1 cellular context compared by ENCODE assay signal in the genomic region with DNA sequence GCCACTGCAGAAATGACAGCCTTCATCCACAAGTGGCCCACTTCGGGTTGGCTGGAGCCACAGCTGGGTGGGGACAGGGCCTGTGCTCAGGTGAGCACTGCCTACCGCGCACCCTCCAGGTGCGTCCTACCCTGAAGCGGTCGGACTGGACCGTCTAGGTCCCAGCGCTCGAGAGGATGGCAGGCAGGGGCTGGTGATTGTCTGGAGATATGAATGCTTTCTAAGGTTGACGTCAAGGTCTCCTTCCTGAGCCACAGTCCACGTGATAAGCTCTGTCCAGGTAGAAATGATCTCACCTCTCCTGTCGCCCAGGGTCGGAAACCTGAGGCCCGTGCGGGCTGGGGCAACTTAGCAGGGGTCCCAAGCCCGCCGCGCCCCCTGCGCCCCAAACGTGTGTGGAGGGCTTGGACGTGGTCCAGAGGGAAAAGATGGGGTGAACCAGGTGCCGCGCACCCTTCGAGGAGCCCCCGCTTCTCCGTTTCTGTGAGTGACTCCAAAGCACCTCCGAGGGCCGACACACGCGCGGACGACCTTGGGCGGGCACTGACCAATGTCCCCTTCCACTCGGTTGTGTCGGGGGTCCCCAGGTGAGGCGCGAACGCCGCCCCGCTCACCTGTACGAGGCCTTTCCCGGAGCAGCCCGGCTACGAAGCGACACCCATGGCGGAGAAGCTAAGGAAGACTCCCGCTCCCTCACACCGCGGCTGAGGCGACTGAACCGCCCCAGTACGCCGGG.
TF ChIP-seq lines count a peak whose summit lies in the region.

No MANE protein-coding gene starts in this region.

TF ChIP-seq in HEK293, 187 proteins besides CTCF, POLR2A, EP300 and RAD21 (continued from another document and continues in another):
- TF ChIP-seq, protein P1, sequence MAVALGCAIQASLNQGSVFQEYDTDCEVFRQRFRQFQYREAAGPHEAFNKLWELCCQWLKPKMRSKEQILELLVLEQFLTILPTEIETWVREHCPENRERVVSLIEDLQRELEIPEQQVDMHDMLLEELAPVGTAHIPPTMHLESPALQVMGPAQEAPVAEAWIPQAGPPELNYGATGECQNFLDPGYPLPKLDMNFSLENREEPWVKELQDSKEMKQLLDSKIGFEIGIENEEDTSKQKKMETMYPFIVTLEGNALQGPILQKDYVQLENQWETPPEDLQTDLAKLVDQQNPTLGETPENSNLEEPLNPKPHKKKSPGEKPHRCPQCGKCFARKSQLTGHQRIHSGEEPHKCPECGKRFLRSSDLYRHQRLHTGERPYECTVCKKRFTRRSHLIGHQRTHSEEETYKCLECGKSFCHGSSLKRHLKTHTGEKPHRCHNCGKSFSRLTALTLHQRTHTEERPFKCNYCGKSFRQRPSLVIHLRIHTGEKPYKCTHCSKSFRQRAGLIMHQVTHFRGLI (tag by site-specific recombination; IDR thresholded peaks at IDR 0.05), result no peak
- TF ChIP-seq ZNF596 (tag by site-specific recombination; IDR thresholded peaks at IDR 0.05), result no peak
- no peak for TF ChIP-seq ZBTB17 (tag by site-specific recombination; IDR thresholded peaks at IDR 0.05)
- TF ChIP-seq ZNF324 (tag by site-specific recombination; IDR thresholded peaks at IDR 0.05), result peak; percentile 84
- TF ChIP-seq, protein P2, sequence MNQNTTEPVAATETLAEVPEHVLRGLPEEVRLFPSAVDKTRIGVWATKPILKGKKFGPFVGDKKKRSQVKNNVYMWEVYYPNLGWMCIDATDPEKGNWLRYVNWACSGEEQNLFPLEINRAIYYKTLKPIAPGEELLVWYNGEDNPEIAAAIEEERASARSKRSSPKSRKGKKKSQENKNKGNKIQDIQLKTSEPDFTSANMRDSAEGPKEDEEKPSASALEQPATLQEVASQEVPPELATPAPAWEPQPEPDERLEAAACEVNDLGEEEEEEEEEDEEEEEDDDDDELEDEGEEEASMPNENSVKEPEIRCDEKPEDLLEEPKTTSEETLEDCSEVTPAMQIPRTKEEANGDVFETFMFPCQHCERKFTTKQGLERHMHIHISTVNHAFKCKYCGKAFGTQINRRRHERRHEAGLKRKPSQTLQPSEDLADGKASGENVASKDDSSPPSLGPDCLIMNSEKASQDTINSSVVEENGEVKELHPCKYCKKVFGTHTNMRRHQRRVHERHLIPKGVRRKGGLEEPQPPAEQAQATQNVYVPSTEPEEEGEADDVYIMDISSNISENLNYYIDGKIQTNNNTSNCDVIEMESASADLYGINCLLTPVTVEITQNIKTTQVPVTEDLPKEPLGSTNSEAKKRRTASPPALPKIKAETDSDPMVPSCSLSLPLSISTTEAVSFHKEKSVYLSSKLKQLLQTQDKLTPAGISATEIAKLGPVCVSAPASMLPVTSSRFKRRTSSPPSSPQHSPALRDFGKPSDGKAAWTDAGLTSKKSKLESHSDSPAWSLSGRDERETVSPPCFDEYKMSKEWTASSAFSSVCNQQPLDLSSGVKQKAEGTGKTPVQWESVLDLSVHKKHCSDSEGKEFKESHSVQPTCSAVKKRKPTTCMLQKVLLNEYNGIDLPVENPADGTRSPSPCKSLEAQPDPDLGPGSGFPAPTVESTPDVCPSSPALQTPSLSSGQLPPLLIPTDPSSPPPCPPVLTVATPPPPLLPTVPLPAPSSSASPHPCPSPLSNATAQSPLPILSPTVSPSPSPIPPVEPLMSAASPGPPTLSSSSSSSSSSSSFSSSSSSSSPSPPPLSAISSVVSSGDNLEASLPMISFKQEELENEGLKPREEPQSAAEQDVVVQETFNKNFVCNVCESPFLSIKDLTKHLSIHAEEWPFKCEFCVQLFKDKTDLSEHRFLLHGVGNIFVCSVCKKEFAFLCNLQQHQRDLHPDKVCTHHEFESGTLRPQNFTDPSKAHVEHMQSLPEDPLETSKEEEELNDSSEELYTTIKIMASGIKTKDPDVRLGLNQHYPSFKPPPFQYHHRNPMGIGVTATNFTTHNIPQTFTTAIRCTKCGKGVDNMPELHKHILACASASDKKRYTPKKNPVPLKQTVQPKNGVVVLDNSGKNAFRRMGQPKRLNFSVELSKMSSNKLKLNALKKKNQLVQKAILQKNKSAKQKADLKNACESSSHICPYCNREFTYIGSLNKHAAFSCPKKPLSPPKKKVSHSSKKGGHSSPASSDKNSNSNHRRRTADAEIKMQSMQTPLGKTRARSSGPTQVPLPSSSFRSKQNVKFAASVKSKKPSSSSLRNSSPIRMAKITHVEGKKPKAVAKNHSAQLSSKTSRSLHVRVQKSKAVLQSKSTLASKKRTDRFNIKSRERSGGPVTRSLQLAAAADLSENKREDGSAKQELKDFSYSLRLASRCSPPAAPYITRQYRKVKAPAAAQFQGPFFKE (tag by site-specific recombination; IDR thresholded peaks at IDR 0.05; ENCODE audit: borderline replicate concordance), result no peak
- no peak for TF ChIP-seq ZBTB48 (tag by site-specific recombination; IDR thresholded peaks at IDR 0.05)
- TF ChIP-seq, protein P3, sequence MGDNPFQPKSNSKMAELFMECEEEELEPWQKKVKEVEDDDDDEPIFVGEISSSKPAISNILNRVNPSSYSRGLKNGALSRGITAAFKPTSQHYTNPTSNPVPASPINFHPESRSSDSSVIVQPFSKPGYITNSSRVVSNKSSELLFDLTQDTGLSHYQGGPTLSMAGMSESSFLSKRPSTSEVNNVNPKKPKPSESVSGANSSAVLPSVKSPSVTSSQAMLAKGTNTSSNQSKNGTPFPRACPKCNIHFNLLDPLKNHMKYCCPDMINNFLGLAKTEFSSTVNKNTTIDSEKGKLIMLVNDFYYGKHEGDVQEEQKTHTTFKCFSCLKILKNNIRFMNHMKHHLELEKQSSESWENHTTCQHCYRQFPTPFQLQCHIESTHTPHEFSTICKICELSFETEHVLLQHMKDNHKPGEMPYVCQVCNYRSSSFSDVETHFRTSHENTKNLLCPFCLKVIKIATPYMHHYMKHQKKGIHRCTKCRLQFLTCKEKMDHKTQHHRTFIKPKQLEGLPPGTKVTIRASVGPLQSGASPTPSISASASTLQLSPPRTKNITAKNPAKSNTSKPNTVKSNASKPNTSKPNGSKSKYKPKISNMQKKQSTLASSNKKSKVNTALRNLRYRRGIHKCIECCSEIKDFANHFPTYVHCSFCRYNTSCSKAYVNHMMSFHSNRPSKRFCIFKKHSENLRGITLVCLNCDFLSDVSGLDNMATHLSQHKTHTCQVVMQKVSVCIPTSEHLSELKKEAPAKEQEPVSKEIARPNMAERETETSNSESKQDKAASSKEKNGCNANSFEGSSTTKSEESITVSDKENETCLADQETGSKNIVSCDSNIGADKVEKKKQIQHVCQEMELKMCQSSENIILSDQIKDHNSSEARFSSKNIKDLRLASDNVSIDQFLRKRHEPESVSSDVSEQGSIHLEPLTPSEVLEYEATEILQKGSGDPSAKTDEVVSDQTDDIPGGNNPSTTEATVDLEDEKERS (tag by site-specific recombination; IDR thresholded peaks at IDR 0.05), result no peak
- TF ChIP-seq, protein P4, sequence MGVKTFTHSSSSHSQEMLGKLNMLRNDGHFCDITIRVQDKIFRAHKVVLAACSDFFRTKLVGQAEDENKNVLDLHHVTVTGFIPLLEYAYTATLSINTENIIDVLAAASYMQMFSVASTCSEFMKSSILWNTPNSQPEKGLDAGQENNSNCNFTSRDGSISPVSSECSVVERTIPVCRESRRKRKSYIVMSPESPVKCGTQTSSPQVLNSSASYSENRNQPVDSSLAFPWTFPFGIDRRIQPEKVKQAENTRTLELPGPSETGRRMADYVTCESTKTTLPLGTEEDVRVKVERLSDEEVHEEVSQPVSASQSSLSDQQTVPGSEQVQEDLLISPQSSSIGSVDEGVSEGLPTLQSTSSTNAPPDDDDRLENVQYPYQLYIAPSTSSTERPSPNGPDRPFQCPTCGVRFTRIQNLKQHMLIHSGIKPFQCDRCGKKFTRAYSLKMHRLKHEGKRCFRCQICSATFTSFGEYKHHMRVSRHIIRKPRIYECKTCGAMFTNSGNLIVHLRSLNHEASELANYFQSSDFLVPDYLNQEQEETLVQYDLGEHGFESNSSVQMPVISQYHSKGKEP (tag by site-specific recombination; IDR thresholded peaks at IDR 0.05), result no peak
- 0 out of 2 replicates have a peak, but pooled peaks have one; percentile 65 for TF ChIP-seq KLF7 (tag by site-specific recombination; IDR thresholded peaks at IDR 0.05; ENCODE audit: borderline replicate concordance)
- no peak for TF ChIP-seq ZNF473 (tag by site-specific recombination; IDR thresholded peaks at IDR 0.05)
- TF ChIP-seq TCF7L2 (IDR thresholded peaks at IDR 0.05; ENCODE audit: borderline replicate concordance, low read depth, low read length), result no peak
- peak; percentile 61; the same call in 1 of the 2 replicates for TF ChIP-seq WT1 (tag by site-specific recombination; IDR thresholded peaks at IDR 0.05)
- TF ChIP-seq GFI1B (tag by site-specific recombination; IDR thresholded peaks at IDR 0.05), result no peak
- no peak for TF ChIP-seq HOXC10 (CRISPR knock-in tag; IDR thresholded peaks at IDR 0.05)
- no peak for TF ChIP-seq ZNF558 (tag by site-specific recombination; IDR thresholded peaks at IDR 0.05)
- TF ChIP-seq ZNF529 (tag by site-specific recombination; IDR thresholded peaks at IDR 0.05; ENCODE audit: insufficient replicate concordance), result no peak
- TF ChIP-seq ZNF677 (tag by site-specific recombination; IDR thresholded peaks at IDR 0.05), result no peak
- TF ChIP-seq, protein P5, sequence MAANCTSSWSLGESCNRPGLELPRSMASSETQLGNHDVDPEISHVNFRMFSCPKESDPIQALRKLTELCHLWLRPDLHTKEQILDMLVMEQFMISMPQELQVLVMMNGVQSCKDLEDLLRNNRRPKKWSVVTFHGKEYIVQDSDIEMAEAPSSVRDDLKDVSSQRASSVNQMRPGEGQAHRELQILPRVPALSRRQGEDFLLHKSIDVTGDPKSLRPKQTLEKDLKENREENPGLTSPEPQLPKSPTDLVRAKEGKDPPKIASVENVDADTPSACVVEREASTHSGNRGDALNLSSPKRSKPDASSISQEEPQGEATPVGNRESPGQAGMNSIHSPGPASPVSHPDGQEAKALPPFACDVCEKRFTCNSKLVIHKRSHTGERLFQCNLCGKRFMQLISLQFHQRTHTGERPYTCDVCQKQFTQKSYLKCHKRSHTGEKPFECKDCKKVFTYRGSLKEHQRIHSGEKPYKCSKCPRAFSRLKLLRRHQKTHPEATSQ (tag by site-specific recombination; IDR thresholded peaks at IDR 0.05), result 0 out of 2 replicates have a peak, but pooled peaks have one; percentile 85
- TF ChIP-seq ZFHX2 (tag by site-specific recombination; conservative IDR thresholded peaks at IDR 0.05), result no peak
- TF ChIP-seq ZBTB8A (tag by site-specific recombination; IDR thresholded peaks at IDR 0.05), result peak; percentile 14; the same call in 1 of the 2 replicates
- TF ChIP-seq ZSCAN30 (tag by site-specific recombination; IDR thresholded peaks at IDR 0.05), result no peak
- no peak for TF ChIP-seq ZNF223 (tag by site-specific recombination; IDR thresholded peaks at IDR 0.05)
- TF ChIP-seq ZEB2 (tag by site-specific recombination; IDR thresholded peaks at IDR 0.05), result peak; percentile 78
- TF ChIP-seq ZNF19 (tag by site-specific recombination; IDR thresholded peaks at IDR 0.05; ENCODE audit: low read depth), result no peak
- TF ChIP-seq, protein P6, sequence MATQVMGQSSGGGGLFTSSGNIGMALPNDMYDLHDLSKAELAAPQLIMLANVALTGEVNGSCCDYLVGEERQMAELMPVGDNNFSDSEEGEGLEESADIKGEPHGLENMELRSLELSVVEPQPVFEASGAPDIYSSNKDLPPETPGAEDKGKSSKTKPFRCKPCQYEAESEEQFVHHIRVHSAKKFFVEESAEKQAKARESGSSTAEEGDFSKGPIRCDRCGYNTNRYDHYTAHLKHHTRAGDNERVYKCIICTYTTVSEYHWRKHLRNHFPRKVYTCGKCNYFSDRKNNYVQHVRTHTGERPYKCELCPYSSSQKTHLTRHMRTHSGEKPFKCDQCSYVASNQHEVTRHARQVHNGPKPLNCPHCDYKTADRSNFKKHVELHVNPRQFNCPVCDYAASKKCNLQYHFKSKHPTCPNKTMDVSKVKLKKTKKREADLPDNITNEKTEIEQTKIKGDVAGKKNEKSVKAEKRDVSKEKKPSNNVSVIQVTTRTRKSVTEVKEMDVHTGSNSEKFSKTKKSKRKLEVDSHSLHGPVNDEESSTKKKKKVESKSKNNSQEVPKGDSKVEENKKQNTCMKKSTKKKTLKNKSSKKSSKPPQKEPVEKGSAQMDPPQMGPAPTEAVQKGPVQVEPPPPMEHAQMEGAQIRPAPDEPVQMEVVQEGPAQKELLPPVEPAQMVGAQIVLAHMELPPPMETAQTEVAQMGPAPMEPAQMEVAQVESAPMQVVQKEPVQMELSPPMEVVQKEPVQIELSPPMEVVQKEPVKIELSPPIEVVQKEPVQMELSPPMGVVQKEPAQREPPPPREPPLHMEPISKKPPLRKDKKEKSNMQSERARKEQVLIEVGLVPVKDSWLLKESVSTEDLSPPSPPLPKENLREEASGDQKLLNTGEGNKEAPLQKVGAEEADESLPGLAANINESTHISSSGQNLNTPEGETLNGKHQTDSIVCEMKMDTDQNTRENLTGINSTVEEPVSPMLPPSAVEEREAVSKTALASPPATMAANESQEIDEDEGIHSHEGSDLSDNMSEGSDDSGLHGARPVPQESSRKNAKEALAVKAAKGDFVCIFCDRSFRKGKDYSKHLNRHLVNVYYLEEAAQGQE (tag by site-specific recombination; IDR thresholded peaks at IDR 0.05), result no peak
- no peak for TF ChIP-seq ZNF416 (tag by site-specific recombination; IDR thresholded peaks at IDR 0.05)
- TF ChIP-seq KLF9 (tag by site-specific recombination; IDR thresholded peaks at IDR 0.05; ENCODE audit: low read depth), result no peak
- no peak for TF ChIP-seq ZNF274 (IDR thresholded peaks at IDR 0.05; ENCODE audit: low read length)
- TF ChIP-seq ZNF274 (tag by site-specific recombination; IDR thresholded peaks at IDR 0.05; ENCODE audit: borderline replicate concordance), result no peak
- TF ChIP-seq, protein P7, sequence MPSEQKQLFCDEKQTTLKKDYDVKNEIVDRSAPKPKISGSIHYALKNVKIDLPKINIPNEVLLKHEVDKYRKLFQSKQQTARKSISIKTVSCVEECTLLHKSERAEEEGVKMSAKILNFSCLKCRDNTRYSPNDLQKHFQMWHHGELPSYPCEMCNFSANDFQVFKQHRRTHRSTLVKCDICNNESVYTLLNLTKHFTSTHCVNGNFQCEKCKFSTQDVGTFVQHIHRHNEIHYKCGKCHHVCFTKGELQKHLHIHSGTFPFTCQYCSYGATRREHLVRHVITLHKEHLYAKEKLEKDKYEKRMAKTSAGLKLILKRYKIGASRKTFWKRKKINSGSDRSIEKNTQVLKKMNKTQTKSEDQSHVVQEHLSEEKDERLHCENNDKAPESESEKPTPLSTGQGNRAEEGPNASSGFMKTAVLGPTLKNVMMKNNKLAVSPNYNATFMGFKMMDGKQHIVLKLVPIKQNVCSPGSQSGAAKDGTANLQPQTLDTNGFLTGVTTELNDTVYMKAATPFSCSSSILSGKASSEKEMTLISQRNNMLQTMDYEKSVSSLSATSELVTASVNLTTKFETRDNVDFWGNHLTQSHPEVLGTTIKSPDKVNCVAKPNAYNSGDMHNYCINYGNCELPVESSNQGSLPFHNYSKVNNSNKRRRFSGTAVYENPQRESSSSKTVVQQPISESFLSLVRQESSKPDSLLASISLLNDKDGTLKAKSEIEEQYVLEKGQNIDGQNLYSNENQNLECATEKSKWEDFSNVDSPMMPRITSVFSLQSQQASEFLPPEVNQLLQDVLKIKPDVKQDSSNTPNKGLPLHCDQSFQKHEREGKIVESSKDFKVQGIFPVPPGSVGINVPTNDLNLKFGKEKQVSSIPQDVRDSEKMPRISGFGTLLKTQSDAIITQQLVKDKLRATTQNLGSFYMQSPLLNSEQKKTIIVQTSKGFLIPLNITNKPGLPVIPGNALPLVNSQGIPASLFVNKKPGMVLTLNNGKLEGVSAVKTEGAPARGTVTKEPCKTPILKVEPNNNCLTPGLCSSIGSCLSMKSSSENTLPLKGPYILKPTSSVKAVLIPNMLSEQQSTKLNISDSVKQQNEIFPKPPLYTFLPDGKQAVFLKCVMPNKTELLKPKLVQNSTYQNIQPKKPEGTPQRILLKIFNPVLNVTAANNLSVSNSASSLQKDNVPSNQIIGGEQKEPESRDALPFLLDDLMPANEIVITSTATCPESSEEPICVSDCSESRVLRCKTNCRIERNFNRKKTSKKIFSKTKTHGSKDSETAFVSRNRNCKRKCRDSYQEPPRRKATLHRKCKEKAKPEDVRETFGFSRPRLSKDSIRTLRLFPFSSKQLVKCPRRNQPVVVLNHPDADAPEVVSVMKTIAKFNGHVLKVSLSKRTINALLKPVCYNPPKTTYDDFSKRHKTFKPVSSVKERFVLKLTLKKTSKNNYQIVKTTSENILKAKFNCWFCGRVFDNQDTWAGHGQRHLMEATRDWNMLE (tag by site-specific recombination; conservative IDR thresholded peaks at IDR 0.05; ENCODE audit: low read depth), result no peak
